Comparison of ENCODE assay signal across 15 cellular contexts in genomic region chr2:46327627-46328026, GRCh38. TPM values are rescaled to one million over a fixed set of nuclear protein-coding genes. Genes with fewer than 3 reads are reported as not detected.
A peak's percentile ranks its signal among the peaks of the same experiment; 100 is the strongest.
DNase-seq lines count a peak whose midpoint lies in the region; ATAC-seq and TF ChIP-seq lines count a peak whose summit lies in the region.
"Had no signal": no experiment of that assay in that cellular context is flagged by ENCODE, and none has a peak within 500 bp of the region (broad histone marks: within the 10 kb centered on the region; RNA-seq: fewer than 3 reads in every experiment).

No MANE protein-coding gene starts in this region.

- intact Hi-C loops in thyroid gland (cut with DNase I) = no loop called here

- no peak overlapping the region for H3K4me3 Mint-ChIP-seq in GM23338
- H3K4me3 Mint-ChIP-seq: activated naive CD8-positive, alpha-beta T cell; dendritic cell treated with granulocyte-macrophage colony-stimulating factor and Interleukin-4, amounts not matched to agents 40 ng/mL and 50 ng/mL, for 4 days; stimulated activated naive CD8-positive, alpha-beta T cell treated with anti-CD3 and anti-CD28 coated beads, Interleukin-15, amount 100 ng/mL, for 72 hours had no signal

- DNase-seq in GM23338 (ENCODE audit: low spot score) = no peak
- no peak for DNase-seq in RWPE2 (ENCODE audit: low spot score)
- DNase-seq in foreskin keratinocyte = no peak
- no peak for DNase-seq in thyroid gland
- DNase-seq in GM13976 (ENCODE audit: low spot score) = no peak
- no peak for DNase-seq in D341Med (ENCODE audit: low spot score)
- DNase-seq in NCI-H510A treated with DMSO at 0.1 percent for 48 hours (lab: John Stamatoyannopoulos, UW) = no peak
- DNase-seq: foreskin melanocyte; NCI-H1092; NCI-H446 treated with DMSO at 0.1 percent for 48 hours; SHP77; stimulated activated naive CD8-positive, alpha-beta T cell treated with anti-CD3 and anti-CD28 coated beads, Interleukin-15, amount 100 ng/mL, for 72 hours had no signal

- TF ChIP-seq CTCF in GM23338 (conservative IDR thresholded peaks at IDR 0.05; ENCODE audit: low read depth in 2 of 2) = peak; percentile 58 to 63
- TF ChIP-seq CTCF in RWPE2 (IDR thresholded peaks at IDR 0.05; ENCODE audit: poor library complexity, severe bottlenecking) = no peak
- peak; percentile 26 for TF ChIP-seq CTCF in foreskin keratinocyte (conservative IDR thresholded peaks at IDR 0.05)
- TF ChIP-seq CTCF in thyroid gland (IDR thresholded peaks at IDR 0.05) = no peak
- TF ChIP-seq CTCF in GM13976 (IDR thresholded peaks at IDR 0.05; ENCODE audit: borderline replicate concordance, control extremely low read depth, extremely low read depth, insufficient read depth, missing control alignments) = no peak

- WGBS in thyroid gland, 2 donors = 90 to 98% methylated on average over 4 of the region's 4 CpGs

- H3K4me3 ChIP-seq in GM23338 = no peak overlapping the region
- H3K4me3 ChIP-seq in RWPE2 (ENCODE audit: severe bottlenecking) = no peak overlapping the region
- no peak overlapping the region for H3K4me3 ChIP-seq in thyroid gland (replicated peaks in 1 of 3)

- H3K4me1 ChIP-seq in GM23338 (ENCODE audit: insufficient read depth) = peaks cover 7% of the 10 kb centered on the region
- peaks cover 88% of the 10 kb centered on the region for H3K4me1 ChIP-seq in RWPE2 (ENCODE audit: insufficient read depth, poor library complexity, severe bottlenecking)
- peaks cover 62% of the 10 kb centered on the region for H3K4me1 ChIP-seq in foreskin keratinocyte
- peaks cover 26 to 74% of the 10 kb centered on the region in 2 donors for H3K4me1 ChIP-seq in thyroid gland

- H3K27ac ChIP-seq in GM23338 (ENCODE audit: low read depth) = no peak overlapping the region
- H3K27ac ChIP-seq in RWPE2 (ENCODE audit: poor library complexity, severe bottlenecking) = peak overlapping the region; percentile 95
- H3K27ac ChIP-seq in foreskin keratinocyte = no peak overlapping the region
- H3K27ac ChIP-seq in thyroid gland = peak overlapping the region in 2 of 3 donors; percentile 26 to 39

- no peak overlapping the region for H3K4me2 ChIP-seq in GM23338

- H3K27ac Mint-ChIP-seq in GM23338 = no peak overlapping the region
- H3K27ac Mint-ChIP-seq: activated naive CD8-positive, alpha-beta T cell; dendritic cell treated with granulocyte-macrophage colony-stimulating factor and Interleukin-4, amounts not matched to agents 40 ng/mL and 50 ng/mL, for 4 days; stimulated activated naive CD8-positive, alpha-beta T cell treated with anti-CD3 and anti-CD28 coated beads, Interleukin-15, amount 100 ng/mL, for 72 hours had no signal

- no peaks in the 10 kb centered on the region for H3K36me3 Mint-ChIP-seq in GM23338 (ENCODE audit: low read depth)
- H3K36me3 Mint-ChIP-seq: activated naive CD8-positive, alpha-beta T cell had no signal

- no peak for TF ChIP-seq POLR2A in thyroid gland (IDR thresholded peaks at IDR 0.05)

- H3K79me2 ChIP-seq in GM23338 (replicated peaks; ENCODE audit: insufficient read depth) = no peaks in the 10 kb centered on the region

- no peaks in the 10 kb centered on the region for H3F3A ChIP-seq in GM23338 (replicated peaks; ENCODE audit: low read depth)

- H3K9me3 Mint-ChIP-seq in GM23338 = no peaks in the 10 kb centered on the region
- H3K9me3 Mint-ChIP-seq: dendritic cell treated with granulocyte-macrophage colony-stimulating factor and Interleukin-4, amounts not matched to agents 40 ng/mL and 50 ng/mL, for 4 days; stimulated activated naive CD8-positive, alpha-beta T cell treated with anti-CD3 and anti-CD28 coated beads, Interleukin-15, amount 100 ng/mL, for 72 hours had no signal

- H3K36me3 ChIP-seq in GM23338 (ENCODE audit: insufficient read depth) = no peaks in the 10 kb centered on the region
- no peaks in the 10 kb centered on the region; the same call in 1 of the 2 replicates for H3K36me3 ChIP-seq in RWPE2 (ENCODE audit: low read depth)
- H3K36me3 ChIP-seq in thyroid gland = no peaks in the 10 kb centered on the region

- H2AFZ ChIP-seq in GM23338 = no peak overlapping the region

- H3K27me3 ChIP-seq in GM23338 (ENCODE audit: insufficient read depth) (no peaks in the 10 kb centered on the region), RWPE2 (ENCODE audit: insufficient read depth, poor library complexity, severe bottlenecking) (no peaks in the 10 kb centered on the region), foreskin keratinocyte (no peaks in the 10 kb centered on the region), thyroid gland (no peaks in the 10 kb centered on the region)

- in situ Hi-C loops in GM13976 (cut with MboI; ENCODE audit: low sequenced_read_pairs, unreplicated experiment) = no loop called here

- H3K9me2 ChIP-seq in GM23338 (ENCODE audit: insufficient read depth) = 0 out of 2 replicates have a peak, but pooled peaks cover 9% of the 10 kb centered on the region

- H3K9me3 ChIP-seq in RWPE2 (ENCODE audit: severe bottlenecking) = no peaks in the 10 kb centered on the region
- H3K9me3 ChIP-seq in thyroid gland = no peaks in the 10 kb centered on the region

- no peaks in the 10 kb centered on the region for H4K20me1 ChIP-seq in GM23338 (replicated peaks; ENCODE audit: insufficient read depth)

- ATAC-seq in GM23338 (peak; percentile 69), RWPE2 (ENCODE audit: low read depth) (no peak), foreskin keratinocyte (no peak)
- ATAC-seq: sciatic nerve; stimulated activated naive CD8-positive, alpha-beta T cell treated with anti-CD3 and anti-CD28 coated beads, Interleukin-15, amount 100 ng/mL, for 72 hours had no signal

- peaks cover 13% of the 10 kb centered on the region for H3K4me1 Mint-ChIP-seq in GM23338
- H3K4me1 Mint-ChIP-seq: stimulated activated naive CD8-positive, alpha-beta T cell treated with anti-CD3 and anti-CD28 coated beads, Interleukin-15, amount 100 ng/mL, for 72 hours had no signal

- H3K27me3 Mint-ChIP-seq in GM23338 (ENCODE audit: insufficient read depth, low read depth, poor library complexity) = no peaks in the 10 kb centered on the region
- H3K27me3 Mint-ChIP-seq: activated naive CD8-positive, alpha-beta T cell had no signal

TF ChIP-seq in GM23338, 12 proteins besides CTCF, POLR2A, EP300 and RAD21 (continues in another document):
- TF ChIP-seq ETS1 (IDR thresholded peaks at IDR 0.05) (no peak), ZNF331 (CRISPR knock-in tag; IDR thresholded peaks at IDR 0.05; ENCODE audit: low read depth) (no peak; the same call in 1 of the 2 replicates), JUNB (IDR thresholded peaks at IDR 0.05; ENCODE audit: unreplicated experiment) (no peak), EZH2 (IDR thresholded peaks at IDR 0.05; ENCODE audit: low read depth, unreplicated experiment) (no peak), EZH2phosphoT487 (IDR thresholded peaks at IDR 0.05; ENCODE audit: unreplicated experiment) (no peak), POLR2AphosphoS5 (IDR thresholded peaks at IDR 0.05; ENCODE audit: low read depth) (no peak), STAT1 (IDR thresholded peaks at IDR 0.05; ENCODE audit: unreplicated experiment) (no peak)
- TF ChIP-seq, protein P1, sequence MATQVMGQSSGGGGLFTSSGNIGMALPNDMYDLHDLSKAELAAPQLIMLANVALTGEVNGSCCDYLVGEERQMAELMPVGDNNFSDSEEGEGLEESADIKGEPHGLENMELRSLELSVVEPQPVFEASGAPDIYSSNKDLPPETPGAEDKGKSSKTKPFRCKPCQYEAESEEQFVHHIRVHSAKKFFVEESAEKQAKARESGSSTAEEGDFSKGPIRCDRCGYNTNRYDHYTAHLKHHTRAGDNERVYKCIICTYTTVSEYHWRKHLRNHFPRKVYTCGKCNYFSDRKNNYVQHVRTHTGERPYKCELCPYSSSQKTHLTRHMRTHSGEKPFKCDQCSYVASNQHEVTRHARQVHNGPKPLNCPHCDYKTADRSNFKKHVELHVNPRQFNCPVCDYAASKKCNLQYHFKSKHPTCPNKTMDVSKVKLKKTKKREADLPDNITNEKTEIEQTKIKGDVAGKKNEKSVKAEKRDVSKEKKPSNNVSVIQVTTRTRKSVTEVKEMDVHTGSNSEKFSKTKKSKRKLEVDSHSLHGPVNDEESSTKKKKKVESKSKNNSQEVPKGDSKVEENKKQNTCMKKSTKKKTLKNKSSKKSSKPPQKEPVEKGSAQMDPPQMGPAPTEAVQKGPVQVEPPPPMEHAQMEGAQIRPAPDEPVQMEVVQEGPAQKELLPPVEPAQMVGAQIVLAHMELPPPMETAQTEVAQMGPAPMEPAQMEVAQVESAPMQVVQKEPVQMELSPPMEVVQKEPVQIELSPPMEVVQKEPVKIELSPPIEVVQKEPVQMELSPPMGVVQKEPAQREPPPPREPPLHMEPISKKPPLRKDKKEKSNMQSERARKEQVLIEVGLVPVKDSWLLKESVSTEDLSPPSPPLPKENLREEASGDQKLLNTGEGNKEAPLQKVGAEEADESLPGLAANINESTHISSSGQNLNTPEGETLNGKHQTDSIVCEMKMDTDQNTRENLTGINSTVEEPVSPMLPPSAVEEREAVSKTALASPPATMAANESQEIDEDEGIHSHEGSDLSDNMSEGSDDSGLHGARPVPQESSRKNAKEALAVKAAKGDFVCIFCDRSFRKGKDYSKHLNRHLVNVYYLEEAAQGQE (IDR thresholded peaks at IDR 0.05; ENCODE audit: unreplicated experiment) = no peak

RNA-seq across cellular contexts. Expression of gene EPAS1, which starts 30.4 kb away (rescaled TPM):
- 5.4 and 5.7 TPM in 2 replicates for total RNA-seq in GM23338 (2014; rRNA removed; shearing (Covaris generic))
- polyA plus RNA-seq in GM23338 (2016; fragmentation: Nextera tagmentation; extraction: Ambion mirVana) (0.52 and 0.68 TPM in 2 replicates), foreskin keratinocyte (13.0 and 28.2 TPM in 2 replicates)
- total RNA-seq in foreskin keratinocyte (23.3 and 47.3 TPM in 2 replicates), thyroid gland (100 to 1,000 TPM; 124 to 563 (median 182) TPM)

Comparison
In these comparisons a context has a peak if more than half of its experiments do, and no peak if none do; other contexts are left out.
1. H3K27ac ChIP-seq: peak in RWPE2 (single experiment) and thyroid gland (2 of 3); none in GM23338 (single experiment) and foreskin keratinocyte (single experiment).
2. CTCF ChIP-seq: peak in GM23338 (2 of 2) and foreskin keratinocyte (single experiment); none in RWPE2 (single experiment), thyroid gland (0 of 6) and GM13976 (single experiment).